19 cellular contexts compared by ENCODE assay signal in genomic region chr4:41638806-41639205, GRCh38.
A peak's percentile ranks its signal among the peaks of the same experiment; 100 is the strongest.
DNase-seq lines count a peak whose midpoint lies in the region; ATAC-seq and TF ChIP-seq lines count a peak whose summit lies in the region.
"Had no signal": no experiment of that assay in that cellular context is flagged by ENCODE, and none has a peak within 500 bp of the region (broad histone marks: within the 10 kb centered on the region; RNA-seq: fewer than 3 reads in every experiment).

No MANE protein-coding gene starts in this region.

- DNase-seq in DMS79 treated with DMSO at 0.1 percent for 48 hours (lab: John Stamatoyannopoulos, UW) = peak; percentile 2
- no peak for DNase-seq in DMS79 (lab: John Stamatoyannopoulos, UW)
- DNase-seq in smooth muscle cell (lab: John Stamatoyannopoulos, UW; ENCODE audit: unreplicated experiment) = no peak
- no peak for DNase-seq in stimulated activated naive CD4-positive, alpha-beta T cell treated with Interleukin-2 at 50 U/mL for 16 hours (lab: John Stamatoyannopoulos, UW)
- DNase-seq in pons (ENCODE audit: low spot score) = no peak
- DNase-seq in activated naive CD4-positive, alpha-beta T cell treated with anti-CD3 and anti-CD28 coated beads, Interleukin-2, amount 10 ng/mL, durations not matched to agents 7 days and 5 days = no peak
- DNase-seq: AML-193; Calu3; CD4-positive, alpha-beta memory T cell; GM23248; H7 had no signal

- H3K27ac ChIP-seq in smooth muscle cell (ENCODE audit: low read depth) = no peak overlapping the region
- H3K27ac ChIP-seq: 22Rv1, A549, BLaER1, GM23248 had no signal

- peaks cover 8% of the 10 kb centered on the region for H3K4me1 ChIP-seq in smooth muscle cell (ENCODE audit: low read depth)
- H3K4me1 ChIP-seq: BLaER1 had no signal

- peaks cover 4% of the 10 kb centered on the region for H3K27me3 Mint-ChIP-seq in brain
- peaks cover 4% of the 10 kb centered on the region for H3K27me3 Mint-ChIP-seq in activated naive CD4-positive, alpha-beta T cell treated with anti-CD3 and anti-CD28 coated beads, Interleukin-2, amount 10 ng/mL, durations not matched to agents 7 days and 5 days

- no peak overlapping the region for H2AFZ ChIP-seq in smooth muscle cell (ENCODE audit: low read depth)
- H2AFZ ChIP-seq: GM23248 had no signal

- H3K9me3 ChIP-seq in smooth muscle cell (replicated peaks; ENCODE audit: low read depth) = no peaks in the 10 kb centered on the region
- H3K9me3 ChIP-seq: A549, BLaER1 had no signal

- H3K4me2 ChIP-seq in smooth muscle cell = peak overlapping the region; percentile 38
- H3K4me2 ChIP-seq: A549, BLaER1 had no signal

- H3K36me3 Mint-ChIP-seq in brain = no peaks in the 10 kb centered on the region
- no peaks in the 10 kb centered on the region for H3K36me3 Mint-ChIP-seq in activated naive CD4-positive, alpha-beta T cell treated with anti-CD3 and anti-CD28 coated beads, Interleukin-2, amount 10 ng/mL, durations not matched to agents 7 days and 5 days
- H3K36me3 Mint-ChIP-seq: CD14-positive monocyte; CD4-positive, alpha-beta memory T cell; IgD-negative memory B cell had no signal

- H3K4me3 Mint-ChIP-seq in brain = peak overlapping the region in 3 of 5 experiments; percentile 13 to 33 (median 33)
- no peak overlapping the region for H3K4me3 Mint-ChIP-seq in activated naive CD4-positive, alpha-beta T cell treated with anti-CD3 and anti-CD28 coated beads, Interleukin-2, amount 10 ng/mL, durations not matched to agents 7 days and 5 days
- H3K4me3 Mint-ChIP-seq: CD14-positive monocyte; CD4-positive, alpha-beta memory T cell had no signal

- no peak for ATAC-seq in SK-N-SH treated with all-trans-retinoic acid at 6 μM for 48 hours
- ATAC-seq: HepG2 had no signal

- peak overlapping the region in 4 of 5 experiments; percentile 4 to 27 (median 15) for H3K27ac Mint-ChIP-seq in brain
- no peak overlapping the region for H3K27ac Mint-ChIP-seq in activated naive CD4-positive, alpha-beta T cell treated with anti-CD3 and anti-CD28 coated beads, Interleukin-2, amount 10 ng/mL, durations not matched to agents 7 days and 5 days
- H3K27ac Mint-ChIP-seq: CD14-positive monocyte, IgD-negative memory B cell had no signal

- H4K20me1 ChIP-seq in smooth muscle cell (ENCODE audit: low read depth) = no peaks in the 10 kb centered on the region
- H4K20me1 ChIP-seq: BLaER1 had no signal

- H3K9ac ChIP-seq in smooth muscle cell (ENCODE audit: low read depth) = no peak overlapping the region
- H3K9ac ChIP-seq: BLaER1, GM23248 had no signal

- H3K27me3 ChIP-seq in smooth muscle cell (ENCODE audit: low read depth) = no peaks in the 10 kb centered on the region
- H3K27me3 ChIP-seq: BLaER1 had no signal

- H3K4me3 ChIP-seq in smooth muscle cell = no peak overlapping the region
- H3K4me3 ChIP-seq: A549, BLaER1, GM23248 had no signal

- peaks cover 46% of the 10 kb centered on the region for H3K4me1 Mint-ChIP-seq in brain
- H3K4me1 Mint-ChIP-seq in activated naive CD4-positive, alpha-beta T cell treated with anti-CD3 and anti-CD28 coated beads, Interleukin-2, amount 10 ng/mL, durations not matched to agents 7 days and 5 days = no peaks in the 10 kb centered on the region
- H3K4me1 Mint-ChIP-seq: CD14-positive monocyte; CD4-positive, alpha-beta memory T cell; IgD-negative memory B cell had no signal

- H3K36me3 ChIP-seq in smooth muscle cell (ENCODE audit: low read depth) = no peaks in the 10 kb centered on the region
- H3K36me3 ChIP-seq: BLaER1 had no signal

- 79% methylated on average over 5 of the region's 5 CpGs for WGBS in smooth muscle cell (ENCODE audit: low lambda C conversion rate)

- no peaks in the 10 kb centered on the region for H3K79me2 ChIP-seq in smooth muscle cell (ENCODE audit: low read depth)

- CTCF ChIA-PET in activated naive CD4-positive, alpha-beta T cell treated with anti-CD3 and anti-CD28 coated beads, Interleukin-2, amount 10 ng/mL, durations not matched to agents 7 days and 5 days (lab: Charles Lee) = no interaction called here

- no peak for TF ChIP-seq CTCF in brain (conservative IDR thresholded peaks at IDR 0.05)
- no peak for TF ChIP-seq CTCF in smooth muscle cell (IDR thresholded peaks at IDR 0.05; ENCODE audit: borderline replicate concordance, insufficient read depth, poor library complexity, severe bottlenecking)

- H3K9me3 Mint-ChIP-seq in brain = no peaks in the 10 kb centered on the region
- H3K9me3 Mint-ChIP-seq in activated naive CD4-positive, alpha-beta T cell treated with anti-CD3 and anti-CD28 coated beads, Interleukin-2, amount 10 ng/mL, durations not matched to agents 7 days and 5 days = no peaks in the 10 kb centered on the region
- H3K9me3 Mint-ChIP-seq: CD14-positive monocyte had no signal

- no peaks in the 10 kb centered on the region for H3F3A ChIP-seq in smooth muscle cell (ENCODE audit: low read depth)

TF ChIP-seq in SK-N-SH treated with all-trans-retinoic acid at 6 μM for 48 hours, 23 proteins besides CTCF, POLR2A, EP300 and RAD21:
- TF ChIP-seq ISL1 (CRISPR knock-in tag; IDR thresholded peaks at IDR 0.05) (peak; percentile 47), PATZ1 (CRISPR knock-in tag; IDR thresholded peaks at IDR 0.05; ENCODE audit: borderline replicate concordance) (no peak), ZC3H10 (CRISPR knock-in tag; IDR thresholded peaks at IDR 0.05) (no peak)
